11 cellular contexts compared by ENCODE assay signal in the genomic region with DNA sequence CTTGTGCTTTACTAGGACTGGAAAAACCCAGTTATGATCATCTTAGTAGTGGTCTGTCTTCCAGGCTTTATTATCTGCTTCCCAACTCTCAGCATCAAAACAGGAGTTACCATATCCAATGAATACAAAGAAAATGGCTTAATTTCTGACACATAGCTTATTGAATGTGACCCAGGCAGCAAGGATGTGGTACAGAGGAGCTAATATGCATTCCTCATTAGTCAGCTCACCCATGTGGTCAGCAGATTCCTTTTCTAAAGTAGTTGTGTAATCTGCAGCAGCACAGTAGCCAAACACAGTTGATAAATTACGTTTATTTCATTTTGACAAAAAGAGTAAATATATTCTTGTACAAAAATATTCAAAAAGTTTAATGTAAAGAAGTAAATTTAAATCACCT. TPM values are rescaled to one million over a fixed set of nuclear protein-coding genes. Genes with fewer than 3 reads are reported as not detected.
DNase-seq lines count a peak whose midpoint lies in the region; ATAC-seq and TF ChIP-seq lines count a peak whose summit lies in the region.
"Had no signal": no experiment of that assay in that cellular context is flagged by ENCODE, and none has a peak within 500 bp of the region (broad histone marks: within the 10 kb centered on the region; RNA-seq: fewer than 3 reads in every experiment).

No MANE protein-coding gene starts in this region.

- no peak overlapping the region for H3K4me3 ChIP-seq in choroid plexus epithelial cell (ENCODE audit: low read depth, low read length)

- intact Hi-C loops in posterior cingulate gyrus (cut with DNase I): no loop called here

- TF ChIP-seq CTCF in AG09319 (IDR thresholded peaks at IDR 0.05; ENCODE audit: low read depth, low read length): no peak
- no peak for TF ChIP-seq CTCF in choroid plexus epithelial cell (conservative IDR thresholded peaks at IDR 0.05; ENCODE audit: low read depth, low read length)

- peak; percentile 63 for ATAC-seq in left lobe of liver
- no peak for ATAC-seq in GM21447 (IDR thresholded peaks at IDR 0.05; ENCODE audit: unreplicated experiment)

- DNase-seq in AG09319 (ENCODE audit: extremely low read depth, low read depth): peak; percentile 31
- peak; percentile 20 for DNase-seq in LoVo (ENCODE audit: low spot score)
- DNase-seq in choroid plexus epithelial cell (ENCODE audit: low read depth): peak; percentile 96
- no peak for DNase-seq in left lobe of liver (ENCODE audit: low spot score)
- DNase-seq in posterior cingulate gyrus: no peak
- no peak for DNase-seq in OCI-M2 (lab: John Stamatoyannopoulos, UW; ENCODE audit: unreplicated experiment)
- no peak for DNase-seq in NCI-H1436 treated with DMSO at 0.1 percent for 48 hours (lab: John Stamatoyannopoulos, UW)
- DNase-seq: activated CD4-positive, alpha-beta T cell treated with anti-CD3 and anti-CD28 coated beads, Interleukin-2, amount 10 ng/mL, durations not matched to agents 7 days and 5 days; CD4-positive, alpha-beta T cell; NCI-H1930 had no signal

RNA-seq across cellular contexts. Expression of a gene that starts 43.6 kb away (rescaled TPM):
- not detected for total RNA-seq in left lobe of liver
- total RNA-seq: activated CD4-positive, alpha-beta T cell treated with anti-CD3 and anti-CD28 coated beads, Interleukin-2, amount 10 ng/mL, durations not matched to agents 7 days and 5 days; CD4-positive, alpha-beta T cell had no signal

Comparison
In these comparisons a context has a peak if more than half of its experiments do, and no peak if none do; other contexts are left out.
1. DNase-seq: peak in AG09319 (single experiment), LoVo (single experiment) and choroid plexus epithelial cell (single experiment); none in left lobe of liver (single experiment), posterior cingulate gyrus (0 of 10), OCI-M2 (single experiment) and NCI-H1436 treated with DMSO at 0.1 percent for 48 hours (single experiment).